In the genomic region with DNA sequence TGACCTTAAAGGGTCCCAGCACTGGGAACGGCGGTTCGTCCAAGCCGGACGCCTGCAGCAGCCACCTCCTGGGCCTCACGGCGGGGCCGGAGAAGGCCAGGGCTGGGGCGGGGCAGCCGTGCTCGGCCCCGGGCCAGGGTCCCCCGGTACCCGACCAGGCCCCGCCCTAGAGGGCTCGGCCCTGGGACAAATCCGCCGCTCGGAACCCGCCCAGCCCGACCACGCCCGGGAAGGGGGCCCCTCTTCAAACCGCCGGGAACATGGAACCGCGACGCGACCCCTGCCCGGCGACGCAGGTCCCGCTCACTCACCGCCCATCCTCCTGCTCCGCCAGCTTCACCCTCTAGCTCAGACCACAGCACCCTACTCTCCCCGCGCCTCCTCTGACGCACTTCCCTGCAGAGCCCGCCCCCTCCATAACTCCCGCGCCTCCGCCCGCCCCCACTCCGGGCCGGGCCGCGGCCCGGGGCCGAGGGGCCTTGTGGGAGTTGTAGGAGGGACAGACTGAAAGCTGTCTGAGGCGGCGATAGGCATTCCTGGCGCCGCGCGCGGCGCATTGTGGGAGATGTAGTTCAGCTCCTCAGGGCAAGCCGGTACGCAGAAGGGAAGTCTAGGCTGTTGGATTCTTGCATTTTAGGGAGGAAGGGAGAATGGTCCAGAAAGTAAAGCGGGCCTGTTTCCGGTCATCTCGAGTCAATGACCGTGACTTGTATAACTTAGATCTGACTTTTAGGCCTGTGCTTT, we compare ENCODE assay signal across 1 cellular context.
A peak's percentile ranks its signal among the peaks of the same experiment; 100 is the strongest.
TF ChIP-seq lines count a peak whose summit lies in the region.

A gene (minus strand): TSS at position 365 of the 744 bp plus-strand sequence. CDS start 1,478 bp downstream, outside the sequence.

TF ChIP-seq in HepG2, 621 proteins besides CTCF, POLR2A, EP300 and RAD21 (continued from another document):
- no peak for TF ChIP-seq ZNF382 (CRISPR knock-in tag; IDR thresholded peaks at IDR 0.05; ENCODE audit: borderline replicate concordance)
- TF ChIP-seq CREB1 (IDR thresholded peaks at IDR 0.05) = peak; percentile 65
- TF ChIP-seq CREB1 (CRISPR knock-in tag; IDR thresholded peaks at IDR 0.05) = peak; percentile 90
- TF ChIP-seq KDM5B (CRISPR knock-in tag; IDR thresholded peaks at IDR 0.05; ENCODE audit: borderline replicate concordance) = peak; percentile 32; the same call in 1 of the 2 replicates
- no peak for TF ChIP-seq HDAC6 (IDR thresholded peaks at IDR 0.05; ENCODE audit: low read depth, low read length)
- TF ChIP-seq FOXJ3 (CRISPR knock-in tag; IDR thresholded peaks at IDR 0.05; ENCODE audit: borderline replicate concordance) = no peak
- TF ChIP-seq ZSCAN12 (CRISPR knock-in tag; IDR thresholded peaks at IDR 0.05) = no peak
- no peak for TF ChIP-seq ZNF75D (CRISPR knock-in tag; IDR thresholded peaks at IDR 0.05; ENCODE audit: borderline replicate concordance)
- TF ChIP-seq HNRNPH1 (optimal IDR thresholded peaks at IDR 0.05; ENCODE audit: low read depth, low read length) = no peak
- no peak for TF ChIP-seq ZNF234 (CRISPR knock-in tag; conservative IDR thresholded peaks at IDR 0.05)
- TF ChIP-seq NCOA2 (CRISPR knock-in tag; IDR thresholded peaks at IDR 0.05) = no peak
- TF ChIP-seq KAT7 (CRISPR knock-in tag; IDR thresholded peaks at IDR 0.05; ENCODE audit: borderline replicate concordance) = 0 out of 2 replicates have a peak, but pooled peaks have one; percentile 60
- TF ChIP-seq KLF16 (CRISPR knock-in tag; IDR thresholded peaks at IDR 0.05) = peak in 1 of 2 experiments; percentile 60; a peak in 2 of 4 replicates
- 0 out of 2 replicates have a peak, but pooled peaks have one; percentile 40 for TF ChIP-seq ZNF615 (CRISPR knock-in tag; IDR thresholded peaks at IDR 0.05; ENCODE audit: borderline replicate concordance)
- peak; percentile 18 for TF ChIP-seq YY1 (IDR thresholded peaks at IDR 0.05; ENCODE audit: insufficient read depth, insufficient replicate concordance, low read depth, low read length)
- TF ChIP-seq, protein P1, sequence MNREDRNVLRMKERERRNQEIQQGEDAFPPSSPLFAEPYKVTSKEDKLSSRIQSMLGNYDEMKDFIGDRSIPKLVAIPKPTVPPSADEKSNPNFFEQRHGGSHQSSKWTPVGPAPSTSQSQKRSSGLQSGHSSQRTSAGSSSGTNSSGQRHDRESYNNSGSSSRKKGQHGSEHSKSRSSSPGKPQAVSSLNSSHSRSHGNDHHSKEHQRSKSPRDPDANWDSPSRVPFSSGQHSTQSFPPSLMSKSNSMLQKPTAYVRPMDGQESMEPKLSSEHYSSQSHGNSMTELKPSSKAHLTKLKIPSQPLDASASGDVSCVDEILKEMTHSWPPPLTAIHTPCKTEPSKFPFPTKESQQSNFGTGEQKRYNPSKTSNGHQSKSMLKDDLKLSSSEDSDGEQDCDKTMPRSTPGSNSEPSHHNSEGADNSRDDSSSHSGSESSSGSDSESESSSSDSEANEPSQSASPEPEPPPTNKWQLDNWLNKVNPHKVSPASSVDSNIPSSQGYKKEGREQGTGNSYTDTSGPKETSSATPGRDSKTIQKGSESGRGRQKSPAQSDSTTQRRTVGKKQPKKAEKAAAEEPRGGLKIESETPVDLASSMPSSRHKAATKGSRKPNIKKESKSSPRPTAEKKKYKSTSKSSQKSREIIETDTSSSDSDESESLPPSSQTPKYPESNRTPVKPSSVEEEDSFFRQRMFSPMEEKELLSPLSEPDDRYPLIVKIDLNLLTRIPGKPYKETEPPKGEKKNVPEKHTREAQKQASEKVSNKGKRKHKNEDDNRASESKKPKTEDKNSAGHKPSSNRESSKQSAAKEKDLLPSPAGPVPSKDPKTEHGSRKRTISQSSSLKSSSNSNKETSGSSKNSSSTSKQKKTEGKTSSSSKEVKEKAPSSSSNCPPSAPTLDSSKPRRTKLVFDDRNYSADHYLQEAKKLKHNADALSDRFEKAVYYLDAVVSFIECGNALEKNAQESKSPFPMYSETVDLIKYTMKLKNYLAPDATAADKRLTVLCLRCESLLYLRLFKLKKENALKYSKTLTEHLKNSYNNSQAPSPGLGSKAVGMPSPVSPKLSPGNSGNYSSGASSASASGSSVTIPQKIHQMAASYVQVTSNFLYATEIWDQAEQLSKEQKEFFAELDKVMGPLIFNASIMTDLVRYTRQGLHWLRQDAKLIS (CRISPR knock-in tag; IDR thresholded peaks at IDR 0.05) = no peak
- no peak for TF ChIP-seq SRSF9 (IDR thresholded peaks at IDR 0.05; ENCODE audit: borderline replicate concordance, insufficient read depth, low read depth, low read length, poor library complexity, severe bottlenecking)
- TF ChIP-seq IRX3 (CRISPR knock-in tag; IDR thresholded peaks at IDR 0.05; ENCODE audit: borderline replicate concordance, low read depth) = no peak
- TF ChIP-seq ZNF367 (CRISPR knock-in tag; IDR thresholded peaks at IDR 0.05; ENCODE audit: borderline replicate concordance) = no peak
- TF ChIP-seq ZNF552 (CRISPR knock-in tag; IDR thresholded peaks at IDR 0.05; ENCODE audit: borderline replicate concordance) = no peak; the same call in 1 of the 2 replicates
- TF ChIP-seq KDM5A (IDR thresholded peaks at IDR 0.05; ENCODE audit: borderline replicate concordance, low read length) = no peak
- TF ChIP-seq HOXA5 (CRISPR knock-in tag; IDR thresholded peaks at IDR 0.05) = no peak; the same call in 1 of the 2 replicates
- no peak for TF ChIP-seq JARID2 (CRISPR knock-in tag; IDR thresholded peaks at IDR 0.05; ENCODE audit: insufficient replicate concordance)
- no peak; the same call in 1 of the 2 replicates for TF ChIP-seq DR1 (CRISPR knock-in tag; IDR thresholded peaks at IDR 0.05)
- no peak for TF ChIP-seq CCAR2 (optimal IDR thresholded peaks at IDR 0.05; ENCODE audit: low read depth, low read length)
- TF ChIP-seq TOPORS (CRISPR knock-in tag; IDR thresholded peaks at IDR 0.05) = no peak
- no peak; the same call in 1 of the 2 replicates for TF ChIP-seq ZNF460 (CRISPR knock-in tag; IDR thresholded peaks at IDR 0.05; ENCODE audit: borderline replicate concordance)
- TF ChIP-seq KLF6 (CRISPR knock-in tag; IDR thresholded peaks at IDR 0.05) = peak; percentile 83
- peak; percentile 35; the same call in 1 of the 2 replicates for TF ChIP-seq ZNF501 (CRISPR knock-in tag; IDR thresholded peaks at IDR 0.05)
- no peak for TF ChIP-seq RCOR2 (CRISPR knock-in tag; IDR thresholded peaks at IDR 0.05)
- no peak for TF ChIP-seq ZNF138 (CRISPR knock-in tag; IDR thresholded peaks at IDR 0.05; ENCODE audit: low read depth)
TF ChIP-seq in HepG2: peak in this region for 185.
